1 cellular context compared by ENCODE assay signal in the genomic region with DNA sequence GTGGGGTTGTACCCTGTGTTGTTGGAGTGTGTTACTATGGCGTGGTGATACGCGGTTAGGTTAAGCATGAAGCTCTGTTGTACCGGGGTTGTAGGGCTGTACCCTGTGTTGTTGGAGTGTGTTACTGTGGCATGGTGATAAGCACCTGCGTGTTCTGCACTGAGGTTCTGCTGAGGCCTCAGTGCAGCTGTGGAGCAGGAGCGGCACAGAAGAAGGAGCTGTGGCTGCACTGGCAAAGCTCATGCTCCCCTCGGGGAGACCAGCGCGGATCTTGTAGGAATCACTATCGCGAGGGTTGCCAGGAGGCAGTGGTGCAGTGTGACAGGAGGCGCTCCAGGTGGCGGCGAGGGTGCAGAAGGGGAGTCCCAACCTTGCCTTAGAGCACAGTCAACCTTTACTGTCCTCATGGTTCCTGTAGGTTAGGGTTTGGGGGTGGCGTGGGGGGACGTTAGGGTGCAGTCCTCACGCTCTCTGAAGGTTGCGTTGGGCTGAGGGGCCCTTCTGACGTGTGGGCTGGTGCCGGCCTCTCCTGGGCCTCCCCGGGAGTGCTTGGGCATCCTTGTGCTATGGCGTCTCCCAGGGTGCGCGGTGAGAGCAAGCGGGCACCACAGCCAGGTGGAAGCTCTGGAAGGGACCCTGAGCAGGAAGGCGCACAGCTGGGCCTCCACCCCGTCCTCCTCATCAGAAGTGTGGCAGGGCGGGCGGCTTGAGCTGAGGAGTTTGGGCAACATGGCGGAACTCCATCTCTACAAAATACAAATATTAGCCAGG.
A peak's percentile ranks its signal among the peaks of the same experiment; 100 is the strongest.
TF ChIP-seq lines count a peak whose summit lies in the region.

No MANE protein-coding gene starts in this region.

TF ChIP-seq in K562, 482 proteins besides CTCF, POLR2A, EP300 and RAD21:
- peak; percentile 25; the same call in 1 of the 2 replicates for TF ChIP-seq RBFOX2 (IDR thresholded peaks at IDR 0.05; ENCODE audit: low read depth, low read length)
- no peak for TF ChIP-seq ZNF707 (CRISPR knock-in tag; conservative IDR thresholded peaks at IDR 0.05)
- no peak for TF ChIP-seq DIDO1 (tag; IDR thresholded peaks at IDR 0.05; ENCODE audit: low read depth)
- TF ChIP-seq HDGF (IDR thresholded peaks at IDR 0.05), result peak; percentile 29; the same call in 1 of the 2 replicates
- no peak for TF ChIP-seq PRMT5 (CRISPR knock-in tag; IDR thresholded peaks at IDR 0.05)
- TF ChIP-seq XRCC4 (IDR thresholded peaks at IDR 0.05; ENCODE audit: extremely low read depth, insufficient read depth, insufficient read length), result no peak
- TF ChIP-seq MTA2 (IDR thresholded peaks at IDR 0.05; ENCODE audit: low read depth), result no peak
- TF ChIP-seq, protein P1, sequence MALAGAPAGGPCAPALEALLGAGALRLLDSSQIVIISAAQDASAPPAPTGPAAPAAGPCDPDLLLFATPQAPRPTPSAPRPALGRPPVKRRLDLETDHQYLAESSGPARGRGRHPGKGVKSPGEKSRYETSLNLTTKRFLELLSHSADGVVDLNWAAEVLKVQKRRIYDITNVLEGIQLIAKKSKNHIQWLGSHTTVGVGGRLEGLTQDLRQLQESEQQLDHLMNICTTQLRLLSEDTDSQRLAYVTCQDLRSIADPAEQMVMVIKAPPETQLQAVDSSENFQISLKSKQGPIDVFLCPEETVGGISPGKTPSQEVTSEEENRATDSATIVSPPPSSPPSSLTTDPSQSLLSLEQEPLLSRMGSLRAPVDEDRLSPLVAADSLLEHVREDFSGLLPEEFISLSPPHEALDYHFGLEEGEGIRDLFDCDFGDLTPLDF (CRISPR knock-in tag; IDR thresholded peaks at IDR 0.05), result no peak
- TF ChIP-seq KAT7 (CRISPR knock-in tag; IDR thresholded peaks at IDR 0.05; ENCODE audit: borderline replicate concordance), result no peak
- TF ChIP-seq KHSRP (IDR thresholded peaks at IDR 0.05), result no peak
- no peak for TF ChIP-seq ZC3H8 (IDR thresholded peaks at IDR 0.05)
- no peak for TF ChIP-seq ZBTB9 (CRISPR knock-in tag; IDR thresholded peaks at IDR 0.05)
- TF ChIP-seq ETV5 (CRISPR knock-in tag; IDR thresholded peaks at IDR 0.05; ENCODE audit: low read depth), result no peak
- 0 out of 4 replicates have a peak, but pooled peaks of 1 of the 2 experiments have one; percentile 18 for TF ChIP-seq FOXK2 (conservative IDR thresholded peaks at IDR 0.05 in 1 of 2, IDR thresholded peaks at IDR 0.05 in 1 of 2; ENCODE audit: low read depth in 2 of 2)
- no peak for TF ChIP-seq STAT5A (IDR thresholded peaks at IDR 0.05; ENCODE audit: borderline replicate concordance, low read length)
- no peak for TF ChIP-seq CREB1 (IDR thresholded peaks at IDR 0.05)
- TF ChIP-seq CREB1 (CRISPR knock-in tag; IDR thresholded peaks at IDR 0.05), result 0 out of 2 replicates have a peak, but pooled peaks have one; percentile 13
- 0 out of 2 replicates have a peak, but pooled peaks have one; percentile 19 for TF ChIP-seq ZBED1 (IDR thresholded peaks at IDR 0.05)
- TF ChIP-seq TRIM28 (IDR thresholded peaks at IDR 0.05), result no peak
- no peak for TF ChIP-seq MECOM (CRISPR knock-in tag; IDR thresholded peaks at IDR 0.05)
- TF ChIP-seq ZNF384 (IDR thresholded peaks at IDR 0.05; ENCODE audit: low read depth, low read length), result no peak
- TF ChIP-seq, protein P2, sequence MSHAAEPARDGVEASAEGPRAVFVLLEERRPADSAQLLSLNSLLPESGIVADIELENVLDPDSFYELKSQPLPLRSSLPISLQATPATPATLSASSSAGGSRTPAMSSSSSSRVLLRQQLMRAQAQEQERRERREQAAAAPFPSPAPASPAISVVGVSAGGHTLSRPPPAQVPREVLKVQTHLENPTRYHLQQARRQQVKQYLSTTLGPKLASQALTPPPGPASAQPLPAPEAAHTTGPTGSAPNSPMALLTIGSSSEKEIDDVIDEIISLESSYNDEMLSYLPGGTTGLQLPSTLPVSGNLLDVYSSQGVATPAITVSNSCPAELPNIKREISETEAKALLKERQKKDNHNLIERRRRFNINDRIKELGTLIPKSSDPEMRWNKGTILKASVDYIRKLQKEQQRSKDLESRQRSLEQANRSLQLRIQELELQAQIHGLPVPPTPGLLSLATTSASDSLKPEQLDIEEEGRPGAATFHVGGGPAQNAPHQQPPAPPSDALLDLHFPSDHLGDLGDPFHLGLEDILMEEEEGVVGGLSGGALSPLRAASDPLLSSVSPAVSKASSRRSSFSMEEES (CRISPR knock-in tag; IDR thresholded peaks at IDR 0.05), result no peak
- no peak for TF ChIP-seq ZFP30 (CRISPR knock-in tag; IDR thresholded peaks at IDR 0.05; ENCODE audit: borderline replicate concordance)
- peak; percentile 37; the same call in 1 of the 2 replicates for TF ChIP-seq POLR2G (IDR thresholded peaks at IDR 0.05; ENCODE audit: low read depth, low read length)
- TF ChIP-seq, protein P3, sequence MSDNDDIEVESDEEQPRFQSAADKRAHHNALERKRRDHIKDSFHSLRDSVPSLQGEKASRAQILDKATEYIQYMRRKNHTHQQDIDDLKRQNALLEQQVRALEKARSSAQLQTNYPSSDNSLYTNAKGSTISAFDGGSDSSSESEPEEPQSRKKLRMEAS (CRISPR knock-in tag; IDR thresholded peaks at IDR 0.05), result no peak
- no peak for TF ChIP-seq NRF1 (conservative IDR thresholded peaks at IDR 0.05 in 1 of 2, IDR thresholded peaks at IDR 0.05 in 1 of 2)
- TF ChIP-seq RBM34 (IDR thresholded peaks at IDR 0.05; ENCODE audit: borderline replicate concordance, insufficient read depth, low read length), result no peak
- TF ChIP-seq DPF2 (IDR thresholded peaks at IDR 0.05), result no peak
- no peak for TF ChIP-seq ZNF699 (CRISPR knock-in tag; IDR thresholded peaks at IDR 0.05; ENCODE audit: insufficient replicate concordance)
- TF ChIP-seq WHSC1 (IDR thresholded peaks at IDR 0.05; ENCODE audit: low read length), result peak; percentile 93
- peak; percentile 40; the same call in 1 of the 2 replicates for TF ChIP-seq CBFA2T3 (IDR thresholded peaks at IDR 0.05)
